Comparison of ENCODE assay signal across 28 cellular contexts in the genomic region with DNA sequence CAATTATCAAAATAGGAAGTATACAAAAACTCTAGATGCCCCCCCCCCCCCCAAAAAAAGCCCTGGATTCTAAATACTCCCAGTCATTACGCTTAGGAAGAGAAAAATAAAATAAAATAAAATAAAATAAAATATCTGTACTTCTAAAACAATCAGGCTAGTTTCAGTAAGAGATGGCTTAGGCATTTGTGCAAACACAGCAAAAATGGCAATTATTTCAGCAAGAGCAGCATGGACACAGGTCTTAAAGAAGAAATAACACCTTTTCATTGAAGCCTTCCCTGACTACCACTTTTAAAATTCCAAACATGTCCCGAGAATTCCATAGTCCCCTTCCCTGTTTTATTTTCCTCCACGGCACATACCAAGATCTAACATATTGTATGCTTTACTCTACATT.
"Had no signal": no experiment of that assay in that cellular context is flagged by ENCODE, and none has a peak within 500 bp of the region (broad histone marks: within the 10 kb centered on the region; RNA-seq: fewer than 3 reads in every experiment).

No MANE protein-coding gene starts in this region.

- H3K9me3 ChIP-seq: ovary, psoas muscle, spleen, suprapubic skin, testis, tibial artery, transverse colon, upper lobe of right lung, uterus had no signal

- H3K4me2 ChIP-seq: neural progenitor cell, smooth muscle cell had no signal

- H3K36me3 ChIP-seq: neural progenitor cell, ovary, suprapubic skin, tibial artery, transverse colon, upper lobe of right lung had no signal

- ATAC-seq: natural killer cell; psoas muscle; right cardiac atrium; sciatic nerve; stimulated activated memory B cell treated with anti-CD40 and anti-IgM and Interleukin-4, amounts not matched to agents 10 μg/mL and 1 μg/mL and 100 μg/mL, for 72 hours; stimulated activated naive CD8-positive, alpha-beta T cell treated with anti-CD3 and anti-CD28 coated beads, Interleukin-15, amount 100 ng/mL, for 72 hours; stimulated activated naive CD8-positive, alpha-beta T cell treated with anti-CD3 and anti-CD28 coated beads, Interleukin-15, Interleukin-2, amounts not matched to agents 100 U/mL and 50 U/mL, for 24 hours; upper lobe of right lung had no signal

- DNase-seq: natural killer cell; occipital lobe; ovary; posterior cingulate gyrus; psoas muscle; right cardiac atrium; spleen; stimulated activated CD4-positive, alpha-beta T cell treated with anti-CD3 and anti-CD28 coated beads, Interleukin-12 subunit alpha, Interleukin-12 subunit beta, amount 100 ng/mL, for 4 hours; stimulated activated CD4-positive, alpha-beta T cell treated with anti-CD3 and anti-CD28 coated beads, Interleukin-1b, Interleukin-23, amount 100 ng/mL, for 48 hours; stimulated activated CD4-positive, alpha-beta T cell treated with anti-CD3 and anti-CD28 coated beads, Interleukin-4, amount 100 ng/mL, for 1 hour; stimulated activated CD4-positive, alpha-beta T cell treated with anti-CD3 and anti-CD28 coated beads, Interleukin-4, amount 100 ng/mL, for 4 hours; stimulated activated CD8-positive, alpha-beta memory T cell treated with anti-CD3 and anti-CD28 coated beads, Interleukin-4, amount 100 ng/mL, for 48 hours; stimulated activated naive CD4-positive, alpha-beta T cell; stimulated activated naive CD8-positive, alpha-beta T cell treated with anti-CD3 and anti-CD28 coated beads, Interleukin-15, amount 100 ng/mL, for 72 hours; stimulated activated naive CD8-positive, alpha-beta T cell treated with anti-CD3 and anti-CD28 coated beads, Interleukin-15, Interleukin-2, amounts not matched to agents 100 U/mL and 50 U/mL, for 24 hours; substantia nigra; testis; tibial artery; transverse colon; upper lobe of right lung; uterus had no signal

- H3K79me2 ChIP-seq: parathyroid adenoma had no signal

- H3K9ac ChIP-seq: neural progenitor cell, parathyroid adenoma had no signal

- H3K4me1 ChIP-seq: neural progenitor cell, parathyroid adenoma, psoas muscle, spleen, suprapubic skin, testis, tibial artery, transverse colon, upper lobe of right lung, uterus had no signal

- H3K27ac ChIP-seq: neural progenitor cell, ovary, parathyroid adenoma, psoas muscle, skin epidermis, suprapubic skin, testis, tibial artery, transverse colon, upper lobe of right lung, uterus had no signal

- H3K27me3 ChIP-seq: neural progenitor cell, ovary, spleen, suprapubic skin, testis, tibial artery, transverse colon, upper lobe of right lung, uterus had no signal

- H2AFZ ChIP-seq: neural progenitor cell, parathyroid adenoma had no signal

- H3K4me3 ChIP-seq: neural progenitor cell, ovary, psoas muscle, skin epidermis, smooth muscle cell, spleen, suprapubic skin, testis, tibial artery, transverse colon, upper lobe of right lung, uterus had no signal
